1 cellular context compared by ENCODE assay signal in genomic region chr7:29248713-29249382, GRCh38.
A peak's percentile ranks its signal among the peaks of the same experiment; 100 is the strongest.
TF ChIP-seq lines count a peak whose summit lies in the region.

No MANE protein-coding gene starts in this region.

TF ChIP-seq in HepG2, 621 proteins besides CTCF, POLR2A, EP300 and RAD21 (continued from another document and continues in another):
- no peak for TF ChIP-seq PRDM15 (CRISPR knock-in tag; IDR thresholded peaks at IDR 0.05)
- TF ChIP-seq ZNF333 (CRISPR knock-in tag; IDR thresholded peaks at IDR 0.05; ENCODE audit: borderline replicate concordance): no peak
- peak; percentile 59; the same call in 1 of the 2 replicates for TF ChIP-seq FOXK1 (CRISPR knock-in tag; IDR thresholded peaks at IDR 0.05; ENCODE audit: borderline replicate concordance, low read depth)
- no peak for TF ChIP-seq TP53 (CRISPR knock-in tag; conservative IDR thresholded peaks at IDR 0.05)
- TF ChIP-seq MED1 (CRISPR knock-in tag; IDR thresholded peaks at IDR 0.05): peak; percentile 95
- no peak for TF ChIP-seq TEAD2 (CRISPR knock-in tag; IDR thresholded peaks at IDR 0.05)
- TF ChIP-seq BRF2 (CRISPR knock-in tag; IDR thresholded peaks at IDR 0.05): 0 out of 2 replicates have a peak, but pooled peaks have one; percentile 36
- no peak for TF ChIP-seq RAD51 (IDR thresholded peaks at IDR 0.05; ENCODE audit: borderline replicate concordance)
- TF ChIP-seq ZNF749 (CRISPR knock-in tag; IDR thresholded peaks at IDR 0.05; ENCODE audit: borderline replicate concordance): no peak
- TF ChIP-seq, protein P1, sequence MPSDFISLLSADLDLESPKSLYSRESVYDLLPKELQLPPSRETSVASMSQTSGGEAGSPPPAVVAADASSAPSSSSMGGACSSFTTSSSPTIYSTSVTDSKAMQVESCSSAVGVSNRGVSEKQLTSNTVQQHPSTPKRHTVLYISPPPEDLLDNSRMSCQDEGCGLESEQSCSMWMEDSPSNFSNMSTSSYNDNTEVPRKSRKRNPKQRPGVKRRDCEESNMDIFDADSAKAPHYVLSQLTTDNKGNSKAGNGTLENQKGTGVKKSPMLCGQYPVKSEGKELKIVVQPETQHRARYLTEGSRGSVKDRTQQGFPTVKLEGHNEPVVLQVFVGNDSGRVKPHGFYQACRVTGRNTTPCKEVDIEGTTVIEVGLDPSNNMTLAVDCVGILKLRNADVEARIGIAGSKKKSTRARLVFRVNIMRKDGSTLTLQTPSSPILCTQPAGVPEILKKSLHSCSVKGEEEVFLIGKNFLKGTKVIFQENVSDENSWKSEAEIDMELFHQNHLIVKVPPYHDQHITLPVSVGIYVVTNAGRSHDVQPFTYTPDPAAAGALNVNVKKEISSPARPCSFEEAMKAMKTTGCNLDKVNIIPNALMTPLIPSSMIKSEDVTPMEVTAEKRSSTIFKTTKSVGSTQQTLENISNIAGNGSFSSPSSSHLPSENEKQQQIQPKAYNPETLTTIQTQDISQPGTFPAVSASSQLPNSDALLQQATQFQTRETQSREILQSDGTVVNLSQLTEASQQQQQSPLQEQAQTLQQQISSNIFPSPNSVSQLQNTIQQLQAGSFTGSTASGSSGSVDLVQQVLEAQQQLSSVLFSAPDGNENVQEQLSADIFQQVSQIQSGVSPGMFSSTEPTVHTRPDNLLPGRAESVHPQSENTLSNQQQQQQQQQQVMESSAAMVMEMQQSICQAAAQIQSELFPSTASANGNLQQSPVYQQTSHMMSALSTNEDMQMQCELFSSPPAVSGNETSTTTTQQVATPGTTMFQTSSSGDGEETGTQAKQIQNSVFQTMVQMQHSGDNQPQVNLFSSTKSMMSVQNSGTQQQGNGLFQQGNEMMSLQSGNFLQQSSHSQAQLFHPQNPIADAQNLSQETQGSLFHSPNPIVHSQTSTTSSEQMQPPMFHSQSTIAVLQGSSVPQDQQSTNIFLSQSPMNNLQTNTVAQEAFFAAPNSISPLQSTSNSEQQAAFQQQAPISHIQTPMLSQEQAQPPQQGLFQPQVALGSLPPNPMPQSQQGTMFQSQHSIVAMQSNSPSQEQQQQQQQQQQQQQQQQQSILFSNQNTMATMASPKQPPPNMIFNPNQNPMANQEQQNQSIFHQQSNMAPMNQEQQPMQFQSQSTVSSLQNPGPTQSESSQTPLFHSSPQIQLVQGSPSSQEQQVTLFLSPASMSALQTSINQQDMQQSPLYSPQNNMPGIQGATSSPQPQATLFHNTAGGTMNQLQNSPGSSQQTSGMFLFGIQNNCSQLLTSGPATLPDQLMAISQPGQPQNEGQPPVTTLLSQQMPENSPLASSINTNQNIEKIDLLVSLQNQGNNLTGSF (CRISPR knock-in tag; IDR thresholded peaks at IDR 0.05): no peak
- no peak for TF ChIP-seq ZNF776 (CRISPR knock-in tag; IDR thresholded peaks at IDR 0.05)
- TF ChIP-seq GMEB1 (CRISPR knock-in tag; IDR thresholded peaks at IDR 0.05; ENCODE audit: borderline replicate concordance): peak; percentile 53; the same call in 1 of the 2 replicates
- TF ChIP-seq MXD3 (CRISPR knock-in tag; IDR thresholded peaks at IDR 0.05): 0 out of 2 replicates have a peak, but pooled peaks have one; percentile 38
- TF ChIP-seq AGO2 (optimal IDR thresholded peaks at IDR 0.05; ENCODE audit: low read depth, low read length): no peak
- TF ChIP-seq HOXA7 (CRISPR knock-in tag; IDR thresholded peaks at IDR 0.05): no peak
- peak; percentile 88 for TF ChIP-seq ZFY (CRISPR knock-in tag; IDR thresholded peaks at IDR 0.05)
- TF ChIP-seq ZNF772 (CRISPR knock-in tag; IDR thresholded peaks at IDR 0.05): peak; percentile 91
- no peak for TF ChIP-seq ZNF674 (CRISPR knock-in tag; IDR thresholded peaks at IDR 0.05; ENCODE audit: low read depth)
- TF ChIP-seq ZNF350 (CRISPR knock-in tag; IDR thresholded peaks at IDR 0.05; ENCODE audit: borderline replicate concordance, low read depth): peak; percentile 91
- TF ChIP-seq KDM5A (IDR thresholded peaks at IDR 0.05; ENCODE audit: borderline replicate concordance, low read length): no peak; the same call in 1 of the 2 replicates
- TF ChIP-seq, protein P2, sequence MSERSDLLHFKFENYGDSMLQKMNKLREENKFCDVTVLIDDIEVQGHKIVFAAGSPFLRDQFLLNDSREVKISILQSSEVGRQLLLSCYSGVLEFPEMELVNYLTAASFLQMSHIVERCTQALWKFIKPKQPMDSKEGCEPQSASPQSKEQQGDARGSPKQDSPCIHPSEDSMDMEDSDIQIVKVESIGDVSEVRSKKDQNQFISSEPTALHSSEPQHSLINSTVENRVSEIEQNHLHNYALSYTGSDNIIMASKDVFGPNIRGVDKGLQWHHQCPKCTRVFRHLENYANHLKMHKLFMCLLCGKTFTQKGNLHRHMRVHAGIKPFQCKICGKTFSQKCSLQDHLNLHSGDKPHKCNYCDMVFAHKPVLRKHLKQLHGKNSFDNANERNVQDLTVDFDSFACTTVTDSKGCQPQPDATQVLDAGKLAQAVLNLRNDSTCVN (CRISPR knock-in tag; IDR thresholded peaks at IDR 0.05; ENCODE audit: borderline replicate concordance): peak; percentile 22; the same call in 1 of the 2 replicates
- TF ChIP-seq POGK (CRISPR knock-in tag; conservative IDR thresholded peaks at IDR 0.05): peak; percentile 66; the same call in 1 of the 2 replicates
- no peak for TF ChIP-seq FOXA1 (IDR thresholded peaks at IDR 0.05)
- TF ChIP-seq FOXA1 (CRISPR knock-in tag; IDR thresholded peaks at IDR 0.05): 0 out of 2 replicates have a peak, but pooled peaks have one; percentile 31
- peak; percentile 98 for TF ChIP-seq SALL1 (CRISPR knock-in tag; IDR thresholded peaks at IDR 0.05)
- no peak for TF ChIP-seq ZNF577 (CRISPR knock-in tag; IDR thresholded peaks at IDR 0.05; ENCODE audit: borderline replicate concordance, low read depth)
- no peak for TF ChIP-seq FOSL1 (CRISPR knock-in tag; IDR thresholded peaks at IDR 0.05; ENCODE audit: borderline replicate concordance)
- TF ChIP-seq SIN3A (IDR thresholded peaks at IDR 0.05; ENCODE audit: borderline replicate concordance, low read depth, low read length): peak; percentile 35; the same call in 1 of the 2 replicates
- TF ChIP-seq ZNF24 (IDR thresholded peaks at IDR 0.05): no peak
- peak; percentile 83 for TF ChIP-seq BRCA1 (CRISPR knock-in tag; IDR thresholded peaks at IDR 0.05)
- TF ChIP-seq ZFX (CRISPR knock-in tag; IDR thresholded peaks at IDR 0.05; ENCODE audit: low read depth): peak; percentile 90
- TF ChIP-seq, protein P3, sequence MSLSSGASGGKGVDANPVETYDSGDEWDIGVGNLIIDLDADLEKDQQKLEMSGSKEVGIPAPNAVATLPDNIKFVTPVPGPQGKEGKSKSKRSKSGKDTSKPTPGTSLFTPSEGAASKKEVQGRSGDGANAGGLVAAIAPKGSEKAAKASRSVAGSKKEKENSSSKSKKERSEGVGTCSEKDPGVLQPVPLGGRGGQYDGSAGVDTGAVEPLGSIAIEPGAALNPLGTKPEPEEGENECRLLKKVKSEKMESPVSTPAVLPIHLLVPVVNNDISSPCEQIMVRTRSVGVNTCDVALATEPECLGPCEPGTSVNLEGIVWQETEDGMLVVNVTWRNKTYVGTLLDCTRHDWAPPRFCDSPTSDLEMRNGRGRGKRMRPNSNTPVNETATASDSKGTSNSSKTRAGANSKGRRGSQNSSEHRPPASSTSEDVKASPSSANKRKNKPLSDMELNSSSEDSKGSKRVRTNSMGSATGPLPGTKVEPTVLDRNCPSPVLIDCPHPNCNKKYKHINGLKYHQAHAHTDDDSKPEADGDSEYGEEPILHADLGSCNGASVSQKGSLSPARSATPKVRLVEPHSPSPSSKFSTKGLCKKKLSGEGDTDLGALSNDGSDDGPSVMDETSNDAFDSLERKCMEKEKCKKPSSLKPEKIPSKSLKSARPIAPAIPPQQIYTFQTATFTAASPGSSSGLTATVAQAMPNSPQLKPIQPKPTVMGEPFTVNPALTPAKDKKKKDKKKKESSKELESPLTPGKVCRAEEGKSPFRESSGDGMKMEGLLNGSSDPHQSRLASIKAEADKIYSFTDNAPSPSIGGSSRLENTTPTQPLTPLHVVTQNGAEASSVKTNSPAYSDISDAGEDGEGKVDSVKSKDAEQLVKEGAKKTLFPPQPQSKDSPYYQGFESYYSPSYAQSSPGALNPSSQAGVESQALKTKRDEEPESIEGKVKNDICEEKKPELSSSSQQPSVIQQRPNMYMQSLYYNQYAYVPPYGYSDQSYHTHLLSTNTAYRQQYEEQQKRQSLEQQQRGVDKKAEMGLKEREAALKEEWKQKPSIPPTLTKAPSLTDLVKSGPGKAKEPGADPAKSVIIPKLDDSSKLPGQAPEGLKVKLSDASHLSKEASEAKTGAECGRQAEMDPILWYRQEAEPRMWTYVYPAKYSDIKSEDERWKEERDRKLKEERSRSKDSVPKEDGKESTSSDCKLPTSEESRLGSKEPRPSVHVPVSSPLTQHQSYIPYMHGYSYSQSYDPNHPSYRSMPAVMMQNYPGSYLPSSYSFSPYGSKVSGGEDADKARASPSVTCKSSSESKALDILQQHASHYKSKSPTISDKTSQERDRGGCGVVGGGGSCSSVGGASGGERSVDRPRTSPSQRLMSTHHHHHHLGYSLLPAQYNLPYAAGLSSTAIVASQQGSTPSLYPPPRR (CRISPR knock-in tag; IDR thresholded peaks at IDR 0.05; ENCODE audit: borderline replicate concordance): peak; percentile 86
- TF ChIP-seq EHMT2 (IDR thresholded peaks at IDR 0.05; ENCODE audit: borderline replicate concordance, low read depth, low read length): no peak
- TF ChIP-seq CBX2 (IDR thresholded peaks at IDR 0.05; ENCODE audit: low read depth, low read length): no peak
- TF ChIP-seq CBX2 (CRISPR knock-in tag; IDR thresholded peaks at IDR 0.05; ENCODE audit: low read depth): no peak
- TF ChIP-seq DNMT1 (CRISPR knock-in tag; IDR thresholded peaks at IDR 0.05): no peak
- no peak for TF ChIP-seq TCF7L2 (IDR thresholded peaks at IDR 0.05; ENCODE audit: low read depth, low read length)
- no peak for TF ChIP-seq IKZF1 (IDR thresholded peaks at IDR 0.05)
